In the genomic region with DNA sequence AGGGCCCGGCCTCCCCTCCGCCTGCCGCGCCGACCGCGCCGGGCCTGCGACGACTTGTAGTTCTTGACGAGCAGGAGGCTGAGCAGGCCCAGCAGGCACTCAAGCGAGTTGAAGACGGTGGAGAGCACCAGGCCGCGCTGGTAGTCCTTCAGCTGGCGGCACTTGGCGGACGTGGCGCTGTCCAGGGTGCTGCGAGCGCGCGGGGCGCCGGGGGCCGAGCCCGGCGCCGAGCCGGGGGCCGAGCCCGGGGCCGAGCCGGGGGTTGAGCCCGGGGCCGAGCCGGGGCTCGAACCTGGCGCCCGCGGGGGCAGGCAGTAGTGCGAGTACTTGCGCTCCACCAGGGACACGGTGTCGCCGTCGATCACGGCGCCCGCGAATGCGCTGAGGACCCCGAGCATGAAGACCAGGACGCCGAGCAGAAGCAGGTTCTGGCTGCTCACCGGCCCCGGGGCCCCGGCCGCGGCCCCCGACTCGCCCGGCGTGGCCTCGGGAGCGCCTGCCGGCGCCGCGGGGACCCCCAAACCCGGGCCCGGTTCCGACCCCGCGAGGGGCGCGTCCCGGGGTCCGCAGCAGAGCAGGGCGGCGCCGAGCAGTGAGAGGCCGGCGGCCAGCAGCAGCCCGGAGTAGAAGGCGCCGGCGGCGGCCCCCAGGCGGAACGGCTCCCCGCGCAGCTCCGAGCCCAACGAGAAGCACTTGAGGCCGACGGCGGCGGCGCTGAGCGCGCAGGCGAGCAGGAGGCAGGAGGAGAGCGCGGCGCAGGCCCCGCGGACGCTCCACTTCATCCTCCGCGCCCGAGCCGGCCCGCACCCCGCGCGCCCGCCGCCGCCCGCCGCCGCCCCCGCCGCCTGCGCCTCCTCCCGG, we compare ENCODE assay signal across 8 cellular contexts.
DNase-seq lines count a peak whose midpoint lies in the region; ATAC-seq lines count a peak whose summit lies in the region.
"Had no signal": no experiment of that assay in that cellular context is flagged by ENCODE, and none has a peak within 500 bp of the region (broad histone marks: within the 10 kb centered on the region; RNA-seq: fewer than 3 reads in every experiment).

No MANE protein-coding gene starts in this region.

- H3K4me3 ChIP-seq in neuron (ENCODE audit: low read length), result peak overlapping the region; percentile 49

- ATAC-seq in HG03571 (IDR thresholded peaks at IDR 0.05; ENCODE audit: unreplicated experiment) (no peak), HG02763 (IDR thresholded peaks at IDR 0.05; ENCODE audit: unreplicated experiment) (no peak), GM21825 (IDR thresholded peaks at IDR 0.05; ENCODE audit: unreplicated experiment) (no peak)

- DNase-seq in ELF-1 (ENCODE audit: low read depth, low spot score), result peak; percentile 76
- peak; percentile 14 for DNase-seq in NCI-H1092 (lab: John Stamatoyannopoulos, UW)
- DNase-seq in fibroblast of gingiva (ENCODE audit: low read depth), result peak; percentile 33
- DNase-seq: activated B cell treated with CpG ODN at 0.5 μM for 24 hours had no signal

- H2AFZ ChIP-seq in neuron (ENCODE audit: low read depth, low read length), result no peak overlapping the region

- H3K9me3 ChIP-seq in neuron (ENCODE audit: low read length), result peaks cover 6% of the 10 kb centered on the region

- peaks cover 19% of the 10 kb centered on the region for H3K4me1 ChIP-seq in neuron (ENCODE audit: insufficient read depth, low read length)

- H3K27me3 ChIP-seq in neuron (ENCODE audit: insufficient read depth, low read length), result peaks cover 40% of the 10 kb centered on the region

- no peaks in the 10 kb centered on the region for H3K36me3 ChIP-seq in neuron (ENCODE audit: insufficient read depth, low read length)

Comparison
In these comparisons a context has a peak if more than half of its experiments do, and no peak if none do; other contexts are left out.
1. DNase-seq: peak in every context shown above with its lines; median percentile 76 in ELF-1; 33 in fibroblast of gingiva; 14 in NCI-H1092.